ENCODE assay signal across 22 cellular contexts in genomic region chr7:42221304-42221703, GRCh38. TPM values are rescaled to one million over a fixed set of nuclear protein-coding genes. Genes with fewer than 3 reads are reported as not detected.
"Had no signal": no experiment of that assay in that cellular context is flagged by ENCODE, and none has a peak within 500 bp of the region (broad histone marks: within the 10 kb centered on the region; RNA-seq: fewer than 3 reads in every experiment).

No MANE protein-coding gene starts in this region.

- H3K4me3 Mint-ChIP-seq: activated CD4-positive, alpha-beta T cell treated with anti-CD3 and anti-CD28 coated beads, Interleukin-2, amount 10 ng/mL, durations not matched to agents 24 days and 14 days; activated CD8-positive, alpha-beta T cell treated with anti-CD3 and anti-CD28 coated beads, Interleukin-2, amount 10 ng/mL, durations not matched to agents 7 days and 5 days; activated naive CD4-positive, alpha-beta T cell treated with anti-CD3 and anti-CD28 coated beads, Interleukin-2, amount 10 ng/mL, durations not matched to agents 7 days and 5 days; immature natural killer cell; memory B cell; naive B cell; T-helper 2 cell treated with Interferon-gamma antibody and Interleukin-4, amounts not matched to agents 5 μg/mL and 100 μg/mL, for 36 hours had no signal

- H3K4me1 Mint-ChIP-seq: activated CD4-positive, alpha-beta T cell treated with anti-CD3 and anti-CD28 coated beads, Interleukin-2, amount 10 ng/mL, durations not matched to agents 24 days and 14 days; activated naive CD4-positive, alpha-beta T cell treated with anti-CD3 and anti-CD28 coated beads, Interleukin-2, amount 10 ng/mL, durations not matched to agents 7 days and 5 days; memory B cell; naive B cell had no signal

- H3K27ac ChIP-seq: ascending aorta, gastrocnemius medialis, parathyroid adenoma, thoracic aorta had no signal

- DNase-seq: activated CD4-positive, alpha-beta T cell treated with anti-CD3 and anti-CD28 coated beads, Interleukin-2, amount 10 ng/mL, durations not matched to agents 24 days and 14 days; activated CD8-positive, alpha-beta T cell treated with anti-CD3 and anti-CD28 coated beads, Interleukin-2, amount 10 ng/mL, durations not matched to agents 7 days and 5 days; activated effector memory CD4-positive, alpha-beta T cell treated with Interleukin-2 at 50 U/mL for 16 hours; activated naive CD4-positive, alpha-beta T cell treated with anti-CD3 and anti-CD28 coated beads, Interleukin-2, amount 10 ng/mL, durations not matched to agents 7 days and 5 days; activated T-cell treated with anti-CD3 and anti-CD28 coated beads, Interleukin-2, amount 50 U/mL, for 48 hours; cerebellar nuclear complex; cortex of kidney; gastrocnemius medialis; head of caudate nucleus; immature natural killer cell; kidney glomerular epithelial cell; left ventricle myocardium superior; mucosa of descending colon; naive B cell; stimulated activated CD4-positive, alpha-beta T cell treated with anti-CD3 and anti-CD28 coated beads, Interleukin-4, amount 100 ng/mL, for 1 hour had no signal

- H3K9ac ChIP-seq: parathyroid adenoma had no signal

- H2AFZ ChIP-seq: parathyroid adenoma had no signal

- H3K4me1 ChIP-seq: ascending aorta, gastrocnemius medialis, parathyroid adenoma had no signal

- H3K36me3 ChIP-seq: gastrocnemius medialis had no signal

- H3K27me3 ChIP-seq: ascending aorta had no signal

- H3K79me2 ChIP-seq: parathyroid adenoma had no signal

- H3K9me3 ChIP-seq: ascending aorta, gastrocnemius medialis, mucosa of descending colon, thoracic aorta had no signal

- ATAC-seq: activated CD8-positive, alpha-beta T cell treated with anti-CD3 and anti-CD28 coated beads, Interleukin-2, amount 10 ng/mL, durations not matched to agents 7 days and 5 days; gastrocnemius medialis; left ventricle myocardium superior; mucosa of descending colon; sciatic nerve had no signal

- H3K4me3 ChIP-seq: ascending aorta, gastrocnemius medialis, mucosa of descending colon, smooth muscle cell, thoracic aorta had no signal

- H3K9me3 Mint-ChIP-seq: activated CD4-positive, alpha-beta T cell treated with anti-CD3 and anti-CD28 coated beads, Interleukin-2, amount 10 ng/mL, durations not matched to agents 24 days and 14 days; activated naive CD4-positive, alpha-beta T cell treated with anti-CD3 and anti-CD28 coated beads, Interleukin-2, amount 10 ng/mL, durations not matched to agents 7 days and 5 days; memory B cell; T-helper 2 cell treated with Interferon-gamma antibody and Interleukin-4, amounts not matched to agents 5 μg/mL and 100 μg/mL, for 36 hours had no signal

- H3K4me2 ChIP-seq: smooth muscle cell had no signal

- H3K36me3 Mint-ChIP-seq: activated naive CD4-positive, alpha-beta T cell treated with anti-CD3 and anti-CD28 coated beads, Interleukin-2, amount 10 ng/mL, durations not matched to agents 7 days and 5 days; memory B cell; naive B cell had no signal

- H3K27ac Mint-ChIP-seq: activated CD4-positive, alpha-beta T cell treated with anti-CD3 and anti-CD28 coated beads, Interleukin-2, amount 10 ng/mL, durations not matched to agents 24 days and 14 days; activated CD8-positive, alpha-beta T cell treated with anti-CD3 and anti-CD28 coated beads, Interleukin-2, amount 10 ng/mL, durations not matched to agents 7 days and 5 days; activated naive CD4-positive, alpha-beta T cell treated with anti-CD3 and anti-CD28 coated beads, Interleukin-2, amount 10 ng/mL, durations not matched to agents 7 days and 5 days; memory B cell; naive B cell; T-helper 2 cell treated with Interferon-gamma antibody and Interleukin-4, amounts not matched to agents 5 μg/mL and 100 μg/mL, for 36 hours had no signal

RNA-seq across cellular contexts. Expression of gene GLI3, which starts 15.7 kb away (rescaled TPM):
- total RNA-seq: activated CD4-positive, alpha-beta T cell treated with anti-CD3 and anti-CD28 coated beads, Interleukin-2, amount 10 ng/mL, durations not matched to agents 24 days and 14 days; activated CD8-positive, alpha-beta T cell treated with anti-CD3 and anti-CD28 coated beads, Interleukin-2, amount 10 ng/mL, durations not matched to agents 7 days and 5 days had no signal
